9 cellular contexts compared by ENCODE assay signal in genomic region chr12:7016958-7017571, GRCh38. TPM values are rescaled to one million over a fixed set of nuclear protein-coding genes. Genes with fewer than 3 reads are reported as not detected.
DNase-seq lines count a peak whose midpoint lies in the region; ATAC-seq, FAIRE-seq and TF ChIP-seq lines count a peak whose summit lies in the region.
"Had no signal": no experiment of that assay in that cellular context is flagged by ENCODE, and none has a peak within 500 bp of the region (broad histone marks: within the 10 kb centered on the region; RNA-seq: fewer than 3 reads in every experiment).

No MANE protein-coding gene starts in this region.

- H3K9ac ChIP-seq in SU-DHL-6 (ENCODE audit: low read length) = peak overlapping the region; percentile 90
- H3K9ac ChIP-seq in fibroblast of lung (ENCODE audit: insufficient read depth, low read length) = no peak overlapping the region
- H3K9ac ChIP-seq in skeletal muscle satellite cell (ENCODE audit: low read depth, low read length) = no peak overlapping the region

- H2AFZ ChIP-seq in SU-DHL-6 (ENCODE audit: low read depth, low read length, severe bottlenecking) (no peak overlapping the region), fibroblast of lung (ENCODE audit: low read length) (no peak overlapping the region)

- no peak for FAIRE-seq in HTR-8/SVneo (lab: Jason Lieb, UNC)

- DNase-seq in HAP-1 (ENCODE audit: low spot score in 2 of 2) (no peak), fibroblast of lung (ENCODE audit: low read depth in 2 of 2) (no peak), HTR-8/SVneo (ENCODE audit: insufficient read length, low spot score) (no peak), activated gamma-delta T cell (lab: John Stamatoyannopoulos, UW) (no peak)
- DNase-seq: kidney glomerular epithelial cell had no signal

- H3K4me3 ChIP-seq in HAP-1 (peak overlapping the region; percentile 90), SU-DHL-6 (ENCODE audit: insufficient read depth, low read length, poor library complexity, severe bottlenecking) (peak overlapping the region; percentile 76), fibroblast of lung (replicated peaks in 1 of 4; ENCODE audit: control extremely low read depth in 1 of 4, insufficient read depth in 1 of 4, low read depth in 3 of 4, low read length in 4 of 4) (peak overlapping the region; percentile 55 to 90 (median 74)), skeletal muscle satellite cell (ENCODE audit: low read length) (no peak overlapping the region)

- H3K79me2 ChIP-seq in SU-DHL-6 (ENCODE audit: insufficient read depth, low read length) (peaks cover 23% of the 10 kb centered on the region; the same call in 1 of the 2 replicates), fibroblast of lung (ENCODE audit: control insufficient read depth, insufficient read depth, low read length) (no peaks in the 10 kb centered on the region)

- H3K9me2 ChIP-seq in SU-DHL-6 (replicated peaks; ENCODE audit: insufficient read depth, low read length) = no peaks in the 10 kb centered on the region

- H3K4me1 ChIP-seq in HAP-1 = peaks cover 18% of the 10 kb centered on the region
- H3K4me1 ChIP-seq in fibroblast of lung (ENCODE audit: control insufficient read depth, extremely low read depth, insufficient read depth, low read length) = peaks cover 3% of the 10 kb centered on the region
- peaks cover 9% of the 10 kb centered on the region for H3K4me1 ChIP-seq in skeletal muscle satellite cell (ENCODE audit: control insufficient read depth, insufficient read depth, low read length)

- no peaks in the 10 kb centered on the region for H3K27me3 ChIP-seq in HAP-1 (ENCODE audit: low read depth)
- H3K27me3 ChIP-seq in SU-DHL-6 (ENCODE audit: low read length) = no peaks in the 10 kb centered on the region
- no peaks in the 10 kb centered on the region for H3K27me3 ChIP-seq in fibroblast of lung (ENCODE audit: control insufficient read depth, insufficient read depth, low read length)
- no peaks in the 10 kb centered on the region for H3K27me3 ChIP-seq in skeletal muscle satellite cell (ENCODE audit: control insufficient read depth, insufficient read depth, low read length)

- no peak overlapping the region for H3K27ac ChIP-seq in SU-DHL-6 (ENCODE audit: low read depth, low read length)
- no peak overlapping the region for H3K27ac ChIP-seq in fibroblast of lung (ENCODE audit: insufficient read depth, low read length)

- no peaks in the 10 kb centered on the region for H3F3A ChIP-seq in SU-DHL-6 (ENCODE audit: insufficient read depth)

- no peaks in the 10 kb centered on the region for H3K9me3 ChIP-seq in HAP-1
- no peaks in the 10 kb centered on the region for H3K9me3 ChIP-seq in SU-DHL-6 (ENCODE audit: insufficient read depth, low read length)
- H3K9me3 ChIP-seq in fibroblast of lung (ENCODE audit: control insufficient read depth, insufficient read depth, low read depth, low read length) = no peaks in the 10 kb centered on the region
- no peaks in the 10 kb centered on the region for H3K9me3 ChIP-seq in skeletal muscle satellite cell (replicated peaks; ENCODE audit: low read length)

- peak overlapping the region; percentile 92 for H3K4me2 ChIP-seq in SU-DHL-6 (ENCODE audit: low read depth, low read length, poor library complexity, severe bottlenecking)
- peak overlapping the region; percentile 84 for H3K4me2 ChIP-seq in fibroblast of lung (ENCODE audit: extremely low read depth, insufficient read depth, low read length)
- H3K4me2 ChIP-seq in skeletal muscle satellite cell (ENCODE audit: low read length) = peak overlapping the region; percentile 97

- ATAC-seq in HG03571 (IDR thresholded peaks at IDR 0.05; ENCODE audit: unreplicated experiment) (no peak), GM18519 (IDR thresholded peaks at IDR 0.05; ENCODE audit: low FRiP score, unreplicated experiment) (no peak)

- H3K36me3 ChIP-seq in HAP-1 (replicated peaks) = no peaks in the 10 kb centered on the region
- no peaks in the 10 kb centered on the region for H3K36me3 ChIP-seq in SU-DHL-6 (ENCODE audit: low read length)
- H3K36me3 ChIP-seq in fibroblast of lung (ENCODE audit: control insufficient read depth, insufficient read depth, low read length) = no peaks in the 10 kb centered on the region
- H3K36me3 ChIP-seq in skeletal muscle satellite cell (ENCODE audit: insufficient read depth, low read length) = no peaks in the 10 kb centered on the region

- H4K20me1 ChIP-seq in SU-DHL-6 (ENCODE audit: low read depth, low read length) = no peaks in the 10 kb centered on the region
- H4K20me1 ChIP-seq in fibroblast of lung (ENCODE audit: control insufficient read depth, extremely low read depth, insufficient read depth, low read length) = no peaks in the 10 kb centered on the region

- no peak for TF ChIP-seq CTCF in SU-DHL-6 (IDR thresholded peaks at IDR 0.05; ENCODE audit: insufficient read depth, low read length, poor library complexity, severe bottlenecking)
- TF ChIP-seq CTCF in fibroblast of lung (conservative IDR thresholded peaks at IDR 0.05 in 1 of 2, IDR thresholded peaks at IDR 0.05 in 1 of 2; ENCODE audit: low read depth in 1 of 2, low read length in 2 of 2) = no peak

- in situ Hi-C loops in HAP-1 (cut with MboI; ENCODE audit: low sequenced_read_pairs) = no loop called here

RNA-seq across cellular contexts. Expression of gene LPCAT3, which starts 1.2 kb away (rescaled TPM):
- 10.0 and 11.4 TPM in 2 replicates for total RNA-seq in fibroblast of lung
- 48.5 and 54.0 TPM in 2 replicates for polyA plus RNA-seq in fibroblast of lung
- polyA plus RNA-seq in fibroblast of lung (2012) = 31.0 and 35.4 TPM in 2 replicates
- polyA minus RNA-seq in fibroblast of lung (ENCODE audit: low replicate concordance) = 34.4 and 41.0 TPM in 2 replicates
- 12.0 and 17.7 TPM in 2 replicates for total RNA-seq in skeletal muscle satellite cell (2012; rRNA removed)

RNA-seq across cellular contexts. Expression of gene C1S, which starts 43.5 kb away (rescaled TPM):
- 997 and 1,549 TPM in 2 replicates for total RNA-seq in fibroblast of lung
- polyA plus RNA-seq in fibroblast of lung = 265 and 507 TPM in 2 replicates
- polyA plus RNA-seq in fibroblast of lung (2012) = 172 and 310 TPM in 2 replicates
- 111 and 156 TPM in 2 replicates for polyA minus RNA-seq in fibroblast of lung (ENCODE audit: low replicate concordance)
- 40.6 and 80.8 TPM in 2 replicates for total RNA-seq in skeletal muscle satellite cell (2012; rRNA removed)

RNA-seq across cellular contexts. Expression of gene EMG1, which starts 46.4 kb away (rescaled TPM):
- total RNA-seq in fibroblast of lung = 27.4 and 31.6 TPM in 2 replicates
- 33.4 and 46.4 TPM in 2 replicates for polyA plus RNA-seq in fibroblast of lung
- polyA plus RNA-seq in fibroblast of lung (2012) = 54.2 and 86.5 TPM in 2 replicates
- 14.1 and 35.4 TPM in 2 replicates for polyA minus RNA-seq in fibroblast of lung (ENCODE audit: low replicate concordance)
- total RNA-seq in skeletal muscle satellite cell (2012; rRNA removed) = 54.6 and 54.8 TPM in 2 replicates

RNA-seq across cellular contexts. Expression of gene PHB2, which starts 46.6 kb away (rescaled TPM):
- 112 and 169 TPM in 2 replicates for total RNA-seq in fibroblast of lung
- 193 and 266 TPM in 2 replicates for polyA plus RNA-seq in fibroblast of lung
- polyA plus RNA-seq in fibroblast of lung (2012) = 142 and 185 TPM in 2 replicates
- polyA minus RNA-seq in fibroblast of lung (ENCODE audit: low replicate concordance) = 131 and 149 TPM in 2 replicates
- 225 and 243 TPM in 2 replicates for total RNA-seq in skeletal muscle satellite cell (2012; rRNA removed)
